Comparison of ENCODE assay signal across 20 cellular contexts in the genomic region with DNA sequence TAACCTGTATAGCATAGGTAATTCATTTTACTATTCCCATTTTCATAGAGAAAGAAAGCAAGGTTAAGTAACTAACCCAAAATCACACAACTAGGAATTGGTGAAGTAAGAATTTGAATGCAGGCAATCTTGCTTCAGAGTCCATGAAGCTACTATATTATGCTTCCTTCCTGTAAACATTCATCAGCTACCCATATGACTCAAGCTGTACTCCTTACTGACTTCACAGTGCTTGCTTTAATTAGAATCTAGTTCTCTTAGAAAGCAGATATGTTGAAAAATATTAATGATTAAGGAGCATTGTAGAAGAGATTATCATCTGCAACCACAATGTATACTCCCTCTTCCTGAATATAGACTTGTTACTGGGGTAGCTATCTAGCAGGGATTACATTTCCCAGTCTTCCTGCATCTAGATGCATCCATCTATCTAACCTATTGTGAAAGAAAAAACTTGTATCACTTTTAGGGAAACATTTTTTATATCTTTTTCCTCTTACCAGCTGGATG.
DNase-seq lines count a peak whose midpoint lies in the region; ATAC-seq, FAIRE-seq and TF ChIP-seq lines count a peak whose summit lies in the region.
"Had no signal": no experiment of that assay in that cellular context is flagged by ENCODE, and none has a peak within 500 bp of the region (broad histone marks: within the 10 kb centered on the region; RNA-seq: fewer than 3 reads in every experiment).

No MANE protein-coding gene starts in this region.

- H3K79me2 ChIP-seq in astrocyte (ENCODE audit: insufficient read depth, low read length): no peaks in the 10 kb centered on the region

- H3K36me3 Mint-ChIP-seq in astrocyte (ENCODE audit: low read depth, unreplicated experiment): no peaks in the 10 kb centered on the region
- H3K36me3 Mint-ChIP-seq: CD14-positive monocyte; CD4-positive, alpha-beta memory T cell had no signal

- no peak overlapping the region for H2AFZ ChIP-seq in astrocyte (ENCODE audit: low read depth, low read length)
- H2AFZ ChIP-seq: GM23338 had no signal

- intact Hi-C loops in cardiac septum (cut with DNase I): no loop called here

- no peaks in the 10 kb centered on the region for H3K36me3 ChIP-seq in astrocyte (ENCODE audit: insufficient read depth, low read length)
- H3K36me3 ChIP-seq: BLaER1 had no signal

- H3K9me3 ChIP-seq in AG04450 (ENCODE audit: control insufficient read depth, insufficient read depth, low read length): no peaks in the 10 kb centered on the region; the same call in none of the 2 replicates
- no peaks in the 10 kb centered on the region for H3K9me3 ChIP-seq in astrocyte (ENCODE audit: insufficient read depth, low read depth, low read length)

- H3K4me1 ChIP-seq in astrocyte (ENCODE audit: insufficient read depth, low read length): no peaks in the 10 kb centered on the region
- H3K4me1 ChIP-seq: BLaER1 had no signal

- H3K27ac ChIP-seq in AG04450 (ENCODE audit: low read depth, low read length) (no peak overlapping the region), astrocyte (ENCODE audit: low read depth, low read length) (no peak overlapping the region)
- H3K27ac ChIP-seq: 22Rv1, A549, BLaER1, HL-60 had no signal

- POLR2A ChIA-PET in AG04450 (lab: Yijun Ruan, JAX): no interaction called here

- H3K27me3 Mint-ChIP-seq in astrocyte (ENCODE audit: low read depth, unreplicated experiment): no peaks in the 10 kb centered on the region
- H3K27me3 Mint-ChIP-seq: CD4-positive, alpha-beta memory T cell had no signal

- no peaks in the 10 kb centered on the region for H4K20me1 ChIP-seq in astrocyte (ENCODE audit: insufficient read depth, low read length)
- H4K20me1 ChIP-seq: BLaER1 had no signal

- no peaks in the 10 kb centered on the region for H3K9me3 Mint-ChIP-seq in astrocyte (ENCODE audit: unreplicated experiment)
- H3K9me3 Mint-ChIP-seq: GM23338 had no signal

- no peaks in the 10 kb centered on the region for H3K27me3 ChIP-seq in AG04450 (ENCODE audit: control insufficient read depth, insufficient read depth, low read length)
- no peaks in the 10 kb centered on the region for H3K27me3 ChIP-seq in astrocyte (ENCODE audit: insufficient read depth, low read length)
- H3K27me3 ChIP-seq: BLaER1 had no signal

- ATAC-seq in GM18858 (IDR thresholded peaks at IDR 0.05; ENCODE audit: unreplicated experiment) (no peak), GM19328 (IDR thresholded peaks at IDR 0.05; ENCODE audit: unreplicated experiment) (no peak)
- ATAC-seq: A549, GM23338 had no signal

- no peak overlapping the region for H3K4me3 Mint-ChIP-seq in astrocyte (ENCODE audit: unreplicated experiment)
- H3K4me3 Mint-ChIP-seq: CD14-positive monocyte; CD4-positive, alpha-beta memory T cell; GM23338 had no signal

- H3K4me3 ChIP-seq in AG04450 (ENCODE audit: low read depth, low read length) (no peak overlapping the region), astrocyte (ENCODE audit: insufficient read depth, low read depth, low read length) (no peak overlapping the region)
- H3K4me3 ChIP-seq: A549, BLaER1, GM23338 had no signal

- no peak overlapping the region for H3K9ac ChIP-seq in astrocyte (ENCODE audit: low read length)
- H3K9ac ChIP-seq: BLaER1 had no signal

- H3K4me2 ChIP-seq in astrocyte (ENCODE audit: low read length): no peak overlapping the region
- H3K4me2 ChIP-seq: A549, BLaER1, GM23338 had no signal

- CTCF ChIA-PET in AG04450 (lab: Charles Lee): interaction anchor here (0.5 kb wide), 1 partner anchor 211 kb away, joined by 3 read pairs; no protein-coding TSS in a partner anchor

- FAIRE-seq in astrocyte (lab: Jason Lieb, UNC): no peak
- FAIRE-seq: A549, H54 had no signal

- H3K4me1 Mint-ChIP-seq in astrocyte (ENCODE audit: low read depth, unreplicated experiment): peaks cover 3% of the 10 kb centered on the region
- H3K4me1 Mint-ChIP-seq: CD14-positive monocyte; CD4-positive, alpha-beta memory T cell; GM23338 had no signal

- H3K27ac Mint-ChIP-seq in astrocyte (ENCODE audit: unreplicated experiment): no peak overlapping the region
- H3K27ac Mint-ChIP-seq: CD14-positive monocyte; CD4-positive, alpha-beta memory T cell; GM23338 had no signal

- peak; percentile 15 for DNase-seq in AG04450 (ENCODE audit: low read depth, low spot score)
- DNase-seq in astrocyte (ENCODE audit: low read depth): peak; percentile 16
- DNase-seq in fibroblast of peridontal ligament (ENCODE audit: extremely low read depth): peak; percentile 18
- peak; percentile 1 for DNase-seq in kidney tubule cell (ENCODE audit: low spot score)
- DNase-seq in NCI-H2107 treated with DMSO at 0.1 percent for 48 hours (lab: John Stamatoyannopoulos, UW; ENCODE audit: unreplicated experiment): no peak
- no peak for DNase-seq in cardiac septum (ENCODE audit: low spot score)
- DNase-seq: CD4-positive, alpha-beta memory T cell; DMS153; DMS79; GDM1; HCEC 1CT had no signal

- no peak for TF ChIP-seq CTCF in AG04450 (IDR thresholded peaks at IDR 0.05; ENCODE audit: low read depth, low read length)
- no peak for TF ChIP-seq CTCF in astrocyte (IDR thresholded peaks at IDR 0.05; ENCODE audit: insufficient read depth, low read depth, low read length)

Comparison
In these comparisons a context has a peak if more than half of its experiments do, and no peak if none do; other contexts are left out.
1. DNase-seq: peak in AG04450 (single experiment), astrocyte (single experiment), fibroblast of peridontal ligament (single experiment) and kidney tubule cell (single experiment); none in NCI-H2107 treated with DMSO at 0.1 percent for 48 hours (single experiment) and cardiac septum (single experiment).